In genomic region chr18:7116832-7117389, GRCh38 we compare ENCODE assay signal across 9 cellular contexts. TPM values are rescaled to one million over a fixed set of nuclear protein-coding genes. Genes with fewer than 3 reads are reported as not detected.
DNase-seq lines count a peak whose midpoint lies in the region; ATAC-seq and TF ChIP-seq lines count a peak whose summit lies in the region.
"Had no signal": no experiment of that assay in that cellular context is flagged by ENCODE, and none has a peak within 500 bp of the region (broad histone marks: within the 10 kb centered on the region; RNA-seq: fewer than 3 reads in every experiment).

No MANE protein-coding gene starts in this region.

- WGBS in endodermal cell (ENCODE audit: insufficient coverage in 1 of 2, insufficient read length in 1 of 2), 2 experiments = 0% methylated on average over 26 to 61 of the region's 61 CpGs

- no peak for ATAC-seq in stimulated activated naive CD8-positive, alpha-beta T cell treated with anti-CD3 and anti-CD28 coated beads, Interleukin-15, amount 100 ng/mL, for 72 hours
- no peak for ATAC-seq in stimulated activated naive CD8-positive, alpha-beta T cell treated with anti-CD3 and anti-CD28 coated beads, Interleukin-15, Interleukin-2, amounts not matched to agents 100 U/mL and 50 U/mL, for 24 hours
- ATAC-seq in HG02610 (IDR thresholded peaks at IDR 0.05; ENCODE audit: unreplicated experiment) (no peak), GM18873 (IDR thresholded peaks at IDR 0.05; ENCODE audit: low FRiP score, unreplicated experiment) (no peak), GM18502 (IDR thresholded peaks at IDR 0.05; ENCODE audit: poor library complexity, unreplicated experiment) (no peak)

- H3K4me1 ChIP-seq in endodermal cell (ENCODE audit: control insufficient read depth, insufficient read depth, low read length) (peaks cover 8% of the 10 kb centered on the region), muscle layer of duodenum (ENCODE audit: control insufficient read depth in 1 of 2, insufficient read depth in 2 of 2, low read length in 2 of 2) (peaks cover 0 to 19% of the 10 kb centered on the region in 2 donors)

- H3K9me3 Mint-ChIP-seq in stimulated activated naive CD8-positive, alpha-beta T cell treated with anti-CD3 and anti-CD28 coated beads, Interleukin-15, amount 100 ng/mL, for 72 hours = peaks cover 8 to 15% of the 10 kb centered on the region in 2 donors
- H3K9me3 Mint-ChIP-seq in endodermal cell = peaks cover 3% of the 10 kb centered on the region

- H3K27me3 Mint-ChIP-seq in stimulated activated naive CD8-positive, alpha-beta T cell treated with anti-CD3 and anti-CD28 coated beads, Interleukin-15, amount 100 ng/mL, for 72 hours = peaks cover 34% of the 10 kb centered on the region
- peaks cover 11% of the 10 kb centered on the region for H3K27me3 Mint-ChIP-seq in endodermal cell (ENCODE audit: insufficient read depth)

- H3K4me3 ChIP-seq in endodermal cell (ENCODE audit: low read length) (peak overlapping the region; percentile 94), muscle layer of duodenum (ENCODE audit: low read depth in 1 of 2, low read length in 2 of 2) (peak overlapping the region; percentile 50 to 63)

- H3K36me3 ChIP-seq in endodermal cell (ENCODE audit: control insufficient read depth, insufficient read depth, low read length) = peaks cover 5% of the 10 kb centered on the region
- no peaks in the 10 kb centered on the region for H3K36me3 ChIP-seq in muscle layer of duodenum (ENCODE audit: control insufficient read depth in 1 of 2, insufficient read depth in 2 of 2, low read length in 2 of 2)

- peaks cover 12% of the 10 kb centered on the region for H3K4me1 Mint-ChIP-seq in stimulated activated naive CD8-positive, alpha-beta T cell treated with anti-CD3 and anti-CD28 coated beads, Interleukin-15, amount 100 ng/mL, for 72 hours
- H3K4me1 Mint-ChIP-seq in endodermal cell = peaks cover 20% of the 10 kb centered on the region

- peaks cover 18% of the 10 kb centered on the region for H3K36me3 Mint-ChIP-seq in endodermal cell (ENCODE audit: low read depth)

- peak overlapping the region; percentile 54 to 68 for H3K4me3 Mint-ChIP-seq in stimulated activated naive CD8-positive, alpha-beta T cell treated with anti-CD3 and anti-CD28 coated beads, Interleukin-15, amount 100 ng/mL, for 72 hours
- peak overlapping the region; percentile 88 for H3K4me3 Mint-ChIP-seq in endodermal cell

- H3K9me3 ChIP-seq in endodermal cell (ENCODE audit: control insufficient read depth, low read length) (no peaks in the 10 kb centered on the region), muscle layer of duodenum (ENCODE audit: control insufficient read depth in 1 of 2, low read length in 2 of 2) (no peaks in the 10 kb centered on the region)

- H3K27ac ChIP-seq in endodermal cell (ENCODE audit: low read depth, low read length) = peak overlapping the region; percentile 93
- no peak overlapping the region for H3K27ac ChIP-seq in muscle layer of duodenum (ENCODE audit: low read length)

- H3K27ac Mint-ChIP-seq in stimulated activated naive CD8-positive, alpha-beta T cell treated with anti-CD3 and anti-CD28 coated beads, Interleukin-15, amount 100 ng/mL, for 72 hours = no peak overlapping the region
- peak overlapping the region; percentile 82 for H3K27ac Mint-ChIP-seq in endodermal cell

- no peak for DNase-seq in stimulated activated naive CD8-positive, alpha-beta T cell treated with anti-CD3 and anti-CD28 coated beads, Interleukin-15, amount 100 ng/mL, for 72 hours
- no peak for DNase-seq in stimulated activated naive CD8-positive, alpha-beta T cell treated with anti-CD3 and anti-CD28 coated beads, Interleukin-15, Interleukin-2, amounts not matched to agents 100 U/mL and 50 U/mL, for 24 hours
- DNase-seq in endodermal cell (peak; percentile 85), NCI-H2196 (lab: John Stamatoyannopoulos, UW; ENCODE audit: unreplicated experiment) (no peak)
- DNase-seq: effector memory CD4-positive, alpha-beta T cell had no signal

- H3K27me3 ChIP-seq in endodermal cell (ENCODE audit: control insufficient read depth, insufficient read depth, low read length, poor library complexity, severe bottlenecking) (no peaks in the 10 kb centered on the region), muscle layer of duodenum (ENCODE audit: low read depth, low read length) (peaks cover 9% of the 10 kb centered on the region)

- peak; percentile 11 for TF ChIP-seq CTCF in endodermal cell (conservative IDR thresholded peaks at IDR 0.05)

- H3K9ac ChIP-seq in endodermal cell (ENCODE audit: extremely low read depth, low read length, poor library complexity, severe bottlenecking) = peak overlapping the region; percentile 65

RNA-seq across cellular contexts. Expression of gene LAMA1, which starts 0.7 kb away (rescaled TPM):
- total RNA-seq in endodermal cell = 100 to 1,000 TPM; 198 to 316 TPM
- 85.5 TPM for polyA plus RNA-seq in endodermal cell (2013, experiment 1 of 2)
- polyA plus RNA-seq in endodermal cell (2013, experiment 2 of 2) = 87.7 TPM
